1 cellular context compared by ENCODE assay signal in genomic region chr22:22377335-22377734, GRCh38.
TF ChIP-seq lines count a peak whose summit lies in the region.

No MANE protein-coding gene starts in this region.

TF ChIP-seq in K562, 482 proteins besides CTCF, POLR2A, EP300 and RAD21 (continued from another document and continues in another):
- TF ChIP-seq TSC22D4 (tag; IDR thresholded peaks at IDR 0.05) (no peak), PHB2 (IDR thresholded peaks at IDR 0.05; ENCODE audit: low read depth) (no peak), ZBTB34 (CRISPR knock-in tag; IDR thresholded peaks at IDR 0.05) (no peak), SREBF1 (IDR thresholded peaks at IDR 0.05; ENCODE audit: borderline replicate concordance, low read depth, low read length) (no peak), ZBTB12 (CRISPR knock-in tag; IDR thresholded peaks at IDR 0.05) (no peak), ZNF76 (CRISPR knock-in tag; IDR thresholded peaks at IDR 0.05; ENCODE audit: borderline replicate concordance) (no peak), ZBED1 (IDR thresholded peaks at IDR 0.05) (no peak), ZNF699 (CRISPR knock-in tag; IDR thresholded peaks at IDR 0.05; ENCODE audit: insufficient replicate concordance) (no peak), GTF3C2 (IDR thresholded peaks at IDR 0.05; ENCODE audit: borderline replicate concordance, extremely low read depth, insufficient read length) (no peak), NFRKB (IDR thresholded peaks at IDR 0.05; ENCODE audit: low read depth) (no peak), EWSR1 (IDR thresholded peaks at IDR 0.05; ENCODE audit: borderline replicate concordance, low read depth, partially characterized antibody) (no peak), ETV5 (CRISPR knock-in tag; IDR thresholded peaks at IDR 0.05; ENCODE audit: low read depth) (no peak), BRCA1 (IDR thresholded peaks at IDR 0.05) (no peak), BRCA1 (CRISPR knock-in tag; IDR thresholded peaks at IDR 0.05) (no peak), ZNF134 (CRISPR knock-in tag; conservative IDR thresholded peaks at IDR 0.05) (no peak), PRMT5 (CRISPR knock-in tag; IDR thresholded peaks at IDR 0.05) (peak; percentile 71; the same call in 1 of the 2 replicates), MXD1 (CRISPR knock-in tag; IDR thresholded peaks at IDR 0.05; ENCODE audit: borderline replicate concordance, poor library complexity, severe bottlenecking) (no peak), ZKSCAN1 (IDR thresholded peaks at IDR 0.05; ENCODE audit: low read depth, low read length) (no peak), MBD1 (CRISPR knock-in tag; IDR thresholded peaks at IDR 0.05) (no peak), HCFC1 (IDR thresholded peaks at IDR 0.05; ENCODE audit: low read depth, low read length) (no peak), CBFA2T2 (conservative IDR thresholded peaks at IDR 0.05) (no peak), GTF2B (IDR thresholded peaks at IDR 0.05; ENCODE audit: extremely low read depth, insufficient read length) (no peak), ZNF695 (CRISPR knock-in tag; IDR thresholded peaks at IDR 0.05) (0 out of 2 replicates have a peak, but pooled peaks have one; percentile 20), NRF1 (conservative IDR thresholded peaks at IDR 0.05 in 1 of 2, IDR thresholded peaks at IDR 0.05 in 1 of 2) (no peak), JUND (IDR thresholded peaks at IDR 0.05; ENCODE audit: borderline replicate concordance, low read depth, low read length) (no peak), JUND (tag; IDR thresholded peaks at IDR 0.05; ENCODE audit: borderline replicate concordance, low read depth, low read length) (no peak), SAP30 (IDR thresholded peaks at IDR 0.05; ENCODE audit: borderline replicate concordance, insufficient read depth, low read depth, low read length, poor library complexity, severe bottlenecking) (no peak), ZNF766 (CRISPR knock-in tag; conservative IDR thresholded peaks at IDR 0.05) (no peak), FOS (IDR thresholded peaks at IDR 0.05; ENCODE audit: extremely low read depth, insufficient read length) (no peak), RHOXF2B (CRISPR knock-in tag; conservative IDR thresholded peaks at IDR 0.05) (no peak), YY1 (IDR thresholded peaks at IDR 0.05; ENCODE audit: borderline replicate concordance in 1 of 3, control insufficient read depth in 1 of 3, extremely low read depth in 1 of 3, insufficient read depth in 3 of 3, insufficient read length in 1 of 3, insufficient replicate concordance in 2 of 3, low read depth in 1 of 3, low read length in 2 of 3) (no peak), HDAC3 (IDR thresholded peaks at IDR 0.05; ENCODE audit: borderline replicate concordance, partially characterized antibody) (no peak), ZNF407 (IDR thresholded peaks at IDR 0.05; ENCODE audit: low read depth) (no peak), MEF2A (IDR thresholded peaks at IDR 0.05; ENCODE audit: control insufficient read depth, low read depth, low read length) (no peak), ARID4B (CRISPR knock-in tag; IDR thresholded peaks at IDR 0.05) (no peak), OTX1 (CRISPR knock-in tag; IDR thresholded peaks at IDR 0.05) (0 out of 2 replicates have a peak, but pooled peaks have one; percentile 57), PPARD (CRISPR knock-in tag; IDR thresholded peaks at IDR 0.05) (0 out of 2 replicates have a peak, but pooled peaks have one; percentile 28)
